ENCODE assay signal across 22 cellular contexts in genomic region chr5:89320441-89320840, GRCh38.
"Had no signal": no experiment of that assay in that cellular context is flagged by ENCODE, and none has a peak within 500 bp of the region (broad histone marks: within the 10 kb centered on the region; RNA-seq: fewer than 3 reads in every experiment).

No MANE protein-coding gene starts in this region.

- H3K4me3 ChIP-seq: colonic mucosa, hepatocyte, lung, spleen, transverse colon had no signal

- FAIRE-seq: endothelial cell of umbilical vein had no signal

- H3K4me1 Mint-ChIP-seq: naive thymus-derived CD4-positive, alpha-beta T cell had no signal

- H3K4me1 ChIP-seq: colonic mucosa had no signal

- H3K27ac ChIP-seq: colonic mucosa, hepatocyte, neutrophil, spleen, transverse colon had no signal

- H3K27me3 Mint-ChIP-seq: naive thymus-derived CD4-positive, alpha-beta T cell had no signal

- H3K36me3 ChIP-seq: colonic mucosa, neutrophil, spleen, transverse colon had no signal

- ATAC-seq: left cardiac atrium; left ventricle myocardium superior; naive thymus-derived CD4-positive, alpha-beta T cell; sciatic nerve had no signal

- H3K27ac Mint-ChIP-seq: endodermal cell; naive thymus-derived CD4-positive, alpha-beta T cell had no signal

- H3K27me3 ChIP-seq: colonic mucosa, hepatocyte, neutrophil, spleen, transverse colon had no signal

- H3K9me3 ChIP-seq: colonic mucosa, neutrophil, spleen, transverse colon had no signal

- H3K36me3 Mint-ChIP-seq: naive thymus-derived CD4-positive, alpha-beta T cell had no signal

- H2AFZ ChIP-seq: hepatocyte had no signal

- DNase-seq: colonic mucosa; dermis blood vessel endothelial cell; endodermal cell; foreskin melanocyte; head of caudate nucleus; kidney; left cardiac atrium; left ventricle myocardium superior; mesenchymal stem cell; midbrain; naive thymus-derived CD4-positive, alpha-beta T cell; spleen; stimulated activated CD4-positive, alpha-beta T cell treated with anti-CD3 and anti-CD28 coated beads, Interleukin-15, amount 100 ng/mL, for 24 hours; stimulated activated CD4-positive, alpha-beta T cell treated with anti-CD3 and anti-CD28 coated beads, Interleukin-2, amount 100 ng/mL, for 24 hours; stimulated activated CD4-positive, alpha-beta T cell treated with anti-CD3 and anti-CD28 coated beads, Interleukin-4, amount 100 ng/mL, for 4 hours; stimulated activated naive CD4-positive, alpha-beta T cell; transverse colon had no signal

- H3K79me2 ChIP-seq: hepatocyte had no signal

- H3K4me3 Mint-ChIP-seq: endodermal cell; naive thymus-derived CD4-positive, alpha-beta T cell had no signal

- H3K9me3 Mint-ChIP-seq: endodermal cell had no signal

- H3K4me2 ChIP-seq: hepatocyte had no signal
